1 cellular context compared by ENCODE assay signal in genomic region chr9:5773324-5773999, GRCh38.
TF ChIP-seq lines count a peak whose summit lies in the region.

No MANE protein-coding gene starts in this region.

TF ChIP-seq in GM23338, 12 proteins besides CTCF, POLR2A, EP300 and RAD21 (continued from another document):
- TF ChIP-seq ETS1 (IDR thresholded peaks at IDR 0.05) (no peak), POLR2AphosphoS5 (IDR thresholded peaks at IDR 0.05; ENCODE audit: low read depth) (no peak), ZNF114 (CRISPR knock-in tag; IDR thresholded peaks at IDR 0.05) (no peak), STAT1 (IDR thresholded peaks at IDR 0.05; ENCODE audit: unreplicated experiment) (no peak), JUNB (IDR thresholded peaks at IDR 0.05; ENCODE audit: unreplicated experiment) (no peak), REST (IDR thresholded peaks at IDR 0.05; ENCODE audit: unreplicated experiment) (no peak), EZH2 (IDR thresholded peaks at IDR 0.05; ENCODE audit: low read depth, unreplicated experiment) (no peak), ZNF331 (CRISPR knock-in tag; IDR thresholded peaks at IDR 0.05; ENCODE audit: low read depth) (no peak), ZNF462 (CRISPR knock-in tag; IDR thresholded peaks at IDR 0.05) (no peak), CREB1 (CRISPR knock-in tag; IDR thresholded peaks at IDR 0.05; ENCODE audit: low read depth) (no peak)
